Comparison of ENCODE assay signal across 8 cellular contexts in genomic region chr3:39051649-39052557, GRCh38. TPM values are rescaled to one million over a fixed set of nuclear protein-coding genes. Genes with fewer than 3 reads are reported as not detected.
A peak's percentile ranks its signal among the peaks of the same experiment; 100 is the strongest.
DNase-seq lines count a peak whose midpoint lies in the region; ATAC-seq and TF ChIP-seq lines count a peak whose summit lies in the region.

SCN11A (minus strand) TSS chr3:39051944; CDS start chr3:38950362, 101,582 bp downstream.
WDR48 (plus strand) TSS chr3:39052016; CDS start chr3:39052026, 10 bp downstream.

- H3K27me3 ChIP-seq in left lung: no peaks in the 10 kb centered on the region

- H3K27ac ChIP-seq in C4-2B: peak within 1 kb of the TSS; percentile 77
- H3K27ac ChIP-seq in left lung: peak within 1 kb of the TSS; percentile 84 to 90

- intact Hi-C loops in left lung (cut with DNase I): no loop called here

- H3K4me3 ChIP-seq in left lung: peak within 1 kb of the TSS; percentile 99

- H3K4me1 ChIP-seq in left lung: peaks cover 0 to 15% of the 10 kb centered on the region in 2 donors

- H3K36me3 ChIP-seq in left lung: no peaks in the 10 kb centered on the region

- DNase-seq in NCI-H69 (lab: John Stamatoyannopoulos, UW): peak; percentile 92
- peak; percentile 82 to 92 for DNase-seq in activated CD4-positive, alpha-beta T cell treated with anti-CD3 and anti-CD28 coated beads, Interleukin-2, amount 50 U/mL, for 24 hours (ENCODE audit: low read depth in 1 of 2, low spot score in 1 of 2)
- DNase-seq in dermis blood vessel endothelial cell: peak; percentile 95
- peak; percentile 97 for DNase-seq in left lung
- DNase-seq in stimulated activated CD4-positive, alpha-beta T cell treated with anti-CD3 and anti-CD28 coated beads, Interleukin-2, amount 100 ng/mL, for 4 hours (ENCODE audit: low read depth): peak; percentile 91

- TF ChIP-seq CTCF in C4-2B (conservative IDR thresholded peaks at IDR 0.05) (no peak), left lung (IDR thresholded peaks at IDR 0.05) (no peak)

- no peaks in the 10 kb centered on the region for H3K9me3 ChIP-seq in left lung

- ATAC-seq in GM19372 (IDR thresholded peaks at IDR 0.05; ENCODE audit: low read depth, unreplicated experiment) (peak; percentile 99), HG03521 (IDR thresholded peaks at IDR 0.05; ENCODE audit: unreplicated experiment) (peak; percentile 98), left lung (peak; percentile 99)

RNA-seq across cellular contexts. Expression of gene SCN11A, which starts in this region (rescaled TPM):
- under 0.01 TPM in 1 of 2 replicates, not detected in the other for total RNA-seq in dermis blood vessel endothelial cell
- total RNA-seq in left lung: under 1 TPM; 0.06 to 0.13 TPM

RNA-seq across cellular contexts. Expression of gene WDR48, which starts in this region (rescaled TPM):
- total RNA-seq in dermis blood vessel endothelial cell: 52.3 and 57.3 TPM in 2 replicates
- total RNA-seq in left lung: 10 to 100 TPM; 25.1 to 29.0 TPM

Comparison
In these comparisons a context has a peak if more than half of its experiments do, and no peak if none do; other contexts are left out.
1. Peak in every context shown above with its lines: DNase-seq, ATAC-seq, H3K4me3 ChIP-seq and H3K27ac ChIP-seq.